ENCODE assay signal across 1 cellular context in genomic region chr12:71941174-71941573, GRCh38.
TF ChIP-seq lines count a peak whose summit lies in the region.

No MANE protein-coding gene starts in this region.

TF ChIP-seq in neural cell, 6 proteins besides CTCF, POLR2A, EP300 and RAD21:
- TF ChIP-seq REST (IDR thresholded peaks at IDR 0.05; ENCODE audit: borderline replicate concordance): no peak
- peak; percentile 27 for TF ChIP-seq SMC3 (conservative IDR thresholded peaks at IDR 0.05; ENCODE audit: poor library complexity)
